8 cellular contexts compared by ENCODE assay signal in genomic region chr13:49110122-49110831, GRCh38.
A peak's percentile ranks its signal among the peaks of the same experiment; 100 is the strongest.
DNase-seq lines count a peak whose midpoint lies in the region; ATAC-seq, FAIRE-seq and TF ChIP-seq lines count a peak whose summit lies in the region.

No MANE protein-coding gene starts in this region.

- TF ChIP-seq CTCF in GM12875 (IDR thresholded peaks at IDR 0.05; ENCODE audit: borderline replicate concordance, insufficient read depth, low read depth, low read length) = no peak
- TF ChIP-seq CTCF in mesothelial cell of epicardium (IDR thresholded peaks at IDR 0.05; ENCODE audit: unreplicated experiment) = no peak

- CTCF ChIA-PET in activated CD8-positive, alpha-beta memory T cell treated with anti-CD3 and anti-CD28 coated beads, Interleukin-2, amount 10 ng/mL, durations not matched to agents 7 days and 5 days (lab: Charles Lee) = interaction anchor here (1.0 to 1.6 kb wide), 4 partner anchors 11 to 494 kb away, joined by 3 to 6 read pairs (median 3); no protein-coding TSS in a partner anchor

- peaks cover 29% of the 10 kb centered on the region for H3K4me1 Mint-ChIP-seq in activated CD8-positive, alpha-beta memory T cell treated with anti-CD3 and anti-CD28 coated beads, Interleukin-2, amount 10 ng/mL, durations not matched to agents 7 days and 5 days
- H3K4me1 Mint-ChIP-seq in mesothelial cell of epicardium = peaks cover 18% of the 10 kb centered on the region

- no peaks in the 10 kb centered on the region for H3K9me3 Mint-ChIP-seq in activated CD8-positive, alpha-beta memory T cell treated with anti-CD3 and anti-CD28 coated beads, Interleukin-2, amount 10 ng/mL, durations not matched to agents 7 days and 5 days (ENCODE audit: low read depth)
- no peaks in the 10 kb centered on the region for H3K9me3 Mint-ChIP-seq in mesothelial cell of epicardium

- peak overlapping the region; percentile 34 for H3K4me3 ChIP-seq in GM12875 (ENCODE audit: low read depth, low read length)

- H3K4me3 Mint-ChIP-seq in activated CD8-positive, alpha-beta memory T cell treated with anti-CD3 and anti-CD28 coated beads, Interleukin-2, amount 10 ng/mL, durations not matched to agents 7 days and 5 days = peak overlapping the region; percentile 87
- peak overlapping the region; percentile 86 for H3K4me3 Mint-ChIP-seq in mesothelial cell of epicardium

- H3K36me3 Mint-ChIP-seq in activated CD8-positive, alpha-beta memory T cell treated with anti-CD3 and anti-CD28 coated beads, Interleukin-2, amount 10 ng/mL, durations not matched to agents 7 days and 5 days = peaks cover 5% of the 10 kb centered on the region
- H3K36me3 Mint-ChIP-seq in mesothelial cell of epicardium = peaks cover 2% of the 10 kb centered on the region

- peak; percentile 81 to 87 for DNase-seq in NOMO-1 (lab: John Stamatoyannopoulos, UW; ENCODE audit: unreplicated experiment in 2 of 2)
- DNase-seq in activated CD8-positive, alpha-beta memory T cell treated with anti-CD3 and anti-CD28 coated beads, Interleukin-2, amount 10 ng/mL, durations not matched to agents 7 days and 5 days = peak; percentile 90
- peak; percentile 62 to 64 for DNase-seq in mesothelial cell of epicardium (ENCODE audit: low spot score in 2 of 2, unreplicated experiment in 2 of 2)
- DNase-seq in stimulated activated CD8-positive, alpha-beta memory T cell treated with anti-CD3 and anti-CD28 coated beads, Interleukin-15, amount 100 ng/mL, for 1 hour (ENCODE audit: low read depth) = peak; percentile 49

- peak overlapping the region; percentile 90 for H3K27ac Mint-ChIP-seq in activated CD8-positive, alpha-beta memory T cell treated with anti-CD3 and anti-CD28 coated beads, Interleukin-2, amount 10 ng/mL, durations not matched to agents 7 days and 5 days
- H3K27ac Mint-ChIP-seq in mesothelial cell of epicardium = peak overlapping the region; percentile 95

- FAIRE-seq in endometrium (lab: Jason Lieb, UNC) = peak; percentile 92

- H3K27me3 Mint-ChIP-seq in activated CD8-positive, alpha-beta memory T cell treated with anti-CD3 and anti-CD28 coated beads, Interleukin-2, amount 10 ng/mL, durations not matched to agents 7 days and 5 days = no peaks in the 10 kb centered on the region
- no peaks in the 10 kb centered on the region for H3K27me3 Mint-ChIP-seq in mesothelial cell of epicardium (ENCODE audit: low read depth)

- peak; percentile 68 for ATAC-seq in HG03520 (IDR thresholded peaks at IDR 0.05; ENCODE audit: unreplicated experiment)
- ATAC-seq in activated CD8-positive, alpha-beta memory T cell treated with anti-CD3 and anti-CD28 coated beads, Interleukin-2, amount 10 ng/mL, durations not matched to agents 7 days and 5 days = peak; percentile 91
- no peak for ATAC-seq in GM21367 (IDR thresholded peaks at IDR 0.05; ENCODE audit: unreplicated experiment)
